In the genomic region with DNA sequence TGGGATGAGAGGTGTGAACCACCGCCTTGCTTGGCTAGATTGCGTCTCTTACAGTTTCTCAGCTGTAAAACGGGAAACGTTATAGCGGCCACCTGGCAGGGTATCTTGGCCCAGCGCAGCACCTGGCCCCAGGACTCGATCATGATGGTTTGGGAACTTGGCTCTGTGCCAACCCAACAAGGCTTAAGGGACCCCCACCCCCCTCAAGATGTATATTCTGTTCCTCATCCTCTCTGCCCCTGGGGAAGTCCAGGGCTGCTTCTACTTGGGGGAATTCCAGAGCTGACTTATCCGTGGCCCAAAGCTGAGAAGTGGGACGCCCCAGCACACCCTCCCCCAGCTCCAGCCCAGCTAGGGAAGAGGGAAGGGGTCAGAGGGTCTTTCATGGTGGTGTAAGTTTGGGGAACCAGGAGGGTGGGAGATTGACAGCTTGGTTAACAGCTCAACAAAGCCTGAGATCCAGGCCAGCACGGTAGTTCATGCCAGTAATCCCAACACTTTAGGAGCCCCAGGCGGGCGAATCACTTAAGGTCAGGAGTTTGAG, we compare ENCODE assay signal across 8 cellular contexts. TPM values are rescaled to one million over a fixed set of nuclear protein-coding genes. Genes with fewer than 3 reads are reported as not detected.
DNase-seq lines count a peak whose midpoint lies in the region; ATAC-seq and TF ChIP-seq lines count a peak whose summit lies in the region.

No MANE protein-coding gene starts in this region.

- 0 out of 2 replicates have a peak, but pooled peaks cover 13% of the 10 kb centered on the region for H3K4me1 ChIP-seq in MM.1S (ENCODE audit: low read length)
- peaks cover 0 to 5% of the 10 kb centered on the region in 2 donors for H3K4me1 ChIP-seq in muscle layer of duodenum (ENCODE audit: control insufficient read depth in 1 of 2, insufficient read depth in 2 of 2, low read length in 2 of 2)

- H3K4me1 Mint-ChIP-seq in brain, result peaks cover 6% of the 10 kb centered on the region

- H3K27ac ChIP-seq in MM.1S (ENCODE audit: low read length) (peak overlapping the region; percentile 46; the same call in 1 of the 2 replicates), muscle layer of duodenum (ENCODE audit: low read length) (peak overlapping the region; percentile 77)

- H2AFZ ChIP-seq in MM.1S (ENCODE audit: low read length), result 0 out of 2 replicates have a peak overlapping the region, but pooled peaks have one; percentile 81

- no peak for TF ChIP-seq CTCF in AG10803 (conservative IDR thresholded peaks at IDR 0.05; ENCODE audit: low read length)
- no peak for TF ChIP-seq CTCF in MM.1S (IDR thresholded peaks at IDR 0.05; ENCODE audit: low read length)
- TF ChIP-seq CTCF in brain (conservative IDR thresholded peaks at IDR 0.05), result no peak

- H4K20me1 ChIP-seq in MM.1S (ENCODE audit: insufficient read depth, low read length), result no peaks in the 10 kb centered on the region

- DNase-seq in AG10803 (ENCODE audit: low read depth), result no peak
- no peak for DNase-seq in MM.1S
- DNase-seq in Ammon's horn (ENCODE audit: low spot score), result no peak
- no peak for DNase-seq in COLO829 (ENCODE audit: low spot score)

- no peaks in the 10 kb centered on the region for H3K36me3 Mint-ChIP-seq in brain

- no peaks in the 10 kb centered on the region for H3K9me2 ChIP-seq in MM.1S (replicated peaks; ENCODE audit: insufficient read depth, low read length)

- H3K9ac ChIP-seq in MM.1S (ENCODE audit: low read length), result peak overlapping the region; percentile 36; the same call in 1 of the 2 replicates

- H3K27me3 ChIP-seq in MM.1S (replicated peaks; ENCODE audit: insufficient read depth, low read length), result no peaks in the 10 kb centered on the region
- peaks cover 6% of the 10 kb centered on the region for H3K27me3 ChIP-seq in muscle layer of duodenum (ENCODE audit: low read depth, low read length)

- peaks cover 8% of the 10 kb centered on the region; the same call in 1 of the 2 replicates for H3K79me2 ChIP-seq in MM.1S (ENCODE audit: low read length)

- no peaks in the 10 kb centered on the region for H3F3A ChIP-seq in MM.1S (ENCODE audit: insufficient read depth, low read length)

- H3K9me3 ChIP-seq in MM.1S (replicated peaks; ENCODE audit: insufficient read depth, low read length) (no peaks in the 10 kb centered on the region), muscle layer of duodenum (ENCODE audit: control insufficient read depth in 1 of 2, low read length in 2 of 2) (no peaks in the 10 kb centered on the region)

- H3K4me2 ChIP-seq in MM.1S (ENCODE audit: low read depth, low read length), result peak overlapping the region; percentile 98

- ATAC-seq in GM18907 (IDR thresholded peaks at IDR 0.05; ENCODE audit: unreplicated experiment) (peak; percentile 26), HG02623 (IDR thresholded peaks at IDR 0.05; ENCODE audit: unreplicated experiment) (no peak)

- peaks cover 0 to 2% (median 0%) of the 10 kb centered on the region in 5 experiments for H3K9me3 Mint-ChIP-seq in brain

- H3K4me3 ChIP-seq in AG10803 (ENCODE audit: low read length), result peak overlapping the region; percentile 2
- H3K4me3 ChIP-seq in MM.1S (ENCODE audit: low read length), result peak overlapping the region; percentile 57
- peak overlapping the region; percentile 60 to 62 for H3K4me3 ChIP-seq in muscle layer of duodenum (ENCODE audit: low read depth in 1 of 2, low read length in 2 of 2)

- peak overlapping the region in 4 of 5 experiments; percentile 26 to 72 (median 44) for H3K4me3 Mint-ChIP-seq in brain

- no peaks in the 10 kb centered on the region for H3K36me3 ChIP-seq in MM.1S (replicated peaks; ENCODE audit: insufficient read depth, low read length)
- peaks cover 0 to 6% of the 10 kb centered on the region in 2 donors for H3K36me3 ChIP-seq in muscle layer of duodenum (ENCODE audit: control insufficient read depth in 1 of 2, insufficient read depth in 2 of 2, low read length in 2 of 2)

- H3K27me3 Mint-ChIP-seq in brain, result peaks cover 92% of the 10 kb centered on the region

- H3K27ac Mint-ChIP-seq in brain, result no peak overlapping the region

RNA-seq across cellular contexts. Expression of a gene that starts 0.7 kb away (rescaled TPM):
- 3.1 TPM for polyA plus RNA-seq in brain (ENCODE audit: insufficient read depth, low read depth, low replicate concordance)

RNA-seq across cellular contexts. Expression of a gene that starts 15.1 kb away (rescaled TPM):
- polyA plus RNA-seq in brain (ENCODE audit: insufficient read depth, low read depth, low replicate concordance), result not detected

RNA-seq across cellular contexts. Expression of a gene that starts 18.1 kb away (rescaled TPM):
- polyA plus RNA-seq in brain (ENCODE audit: insufficient read depth, low read depth, low replicate concordance), result 6.4 TPM

RNA-seq across cellular contexts. Expression of a gene that starts 19.6 kb away (rescaled TPM):
- 57.8 TPM for polyA plus RNA-seq in brain (ENCODE audit: insufficient read depth, low read depth, low replicate concordance)

RNA-seq across cellular contexts. Expression of a gene that starts 38.0 kb away (rescaled TPM):
- polyA plus RNA-seq in brain (ENCODE audit: insufficient read depth, low read depth, low replicate concordance), result 0.87 TPM

Comparison
In these comparisons a context has a peak if more than half of its experiments do, and no peak if none do; other contexts are left out.
1. H3K4me3 ChIP-seq: peak in every context shown above with its lines; median percentile 61 in muscle layer of duodenum; 57 in MM.1S; 2 in AG10803.